Comparison of ENCODE assay signal across 1 cellular context in the genomic region with DNA sequence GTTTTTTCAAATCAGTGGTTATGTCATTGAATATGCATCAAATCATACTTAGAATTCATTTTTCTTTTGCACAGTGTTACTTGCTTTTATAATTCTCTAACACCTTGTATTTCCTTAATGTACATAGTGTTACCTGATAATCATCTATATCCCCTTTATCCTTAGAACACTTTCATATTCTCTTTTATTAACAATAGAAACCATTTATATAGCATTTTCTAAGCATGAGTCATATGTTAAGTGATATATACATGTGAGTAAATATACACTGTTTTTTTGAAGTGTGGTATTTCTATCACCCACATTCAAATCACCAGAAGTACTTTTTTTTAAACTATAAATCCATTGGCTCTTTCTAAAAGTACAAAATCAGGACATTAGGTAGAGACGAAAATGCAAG.
TF ChIP-seq lines count a peak whose summit lies in the region.

No MANE protein-coding gene starts in this region.

TF ChIP-seq in Ishikawa, 13 proteins besides CTCF, POLR2A, EP300 and RAD21 (continued from another document):
- TF ChIP-seq TCF12 (IDR thresholded peaks at IDR 0.05; ENCODE audit: low read depth) (no peak), FOXM1 (IDR thresholded peaks at IDR 0.05; ENCODE audit: borderline replicate concordance, low read depth) (peak; percentile 60; the same call in 1 of the 2 replicates), YY1 (IDR thresholded peaks at IDR 0.05; ENCODE audit: low read depth) (no peak), EGR1 (IDR thresholded peaks at IDR 0.05) (no peak), TAF1 (IDR thresholded peaks at IDR 0.05; ENCODE audit: low read depth) (no peak), CREB1 (IDR thresholded peaks at IDR 0.05; ENCODE audit: low read depth) (no peak), NFIC (IDR thresholded peaks at IDR 0.05) (no peak; the same call in 1 of the 2 replicates), CEBPB (IDR thresholded peaks at IDR 0.05) (no peak)
